In genomic region chr12:54385251-54385914, GRCh38 we compare ENCODE assay signal across 8 cellular contexts. TPM values are rescaled to one million over a fixed set of nuclear protein-coding genes. Genes with fewer than 3 reads are reported as not detected.
DNase-seq lines count a peak whose midpoint lies in the region; ATAC-seq and TF ChIP-seq lines count a peak whose summit lies in the region.
"Had no signal": no experiment of that assay in that cellular context is flagged by ENCODE, and none has a peak within 500 bp of the region (broad histone marks: within the 10 kb centered on the region; RNA-seq: fewer than 3 reads in every experiment).

No MANE protein-coding gene starts in this region.

- DNase-seq in NCI-H69 (lab: John Stamatoyannopoulos, UW) (peak; percentile 35), hypothalamus (lab: John Stamatoyannopoulos, UW) (peak in 26 of 51 donors; percentile 14 to 70 (median 40)), upper lobe of left lung (peak; percentile 36 to 58), HUDEP-2 (lab: John Stamatoyannopoulos, UW; ENCODE audit: unreplicated experiment in 76 of 76) (no peak), NCI-H1048 (lab: John Stamatoyannopoulos, UW) (no peak)
- no peak for DNase-seq in activated CD4-positive, alpha-beta T cell treated with anti-CD3 and anti-CD28 coated beads for 36 hours
- DNase-seq: activated CD8-positive, alpha-beta memory T cell treated with anti-CD3 and anti-CD28 coated beads, Interleukin-2, amount 10 ng/mL, durations not matched to agents 7 days and 5 days had no signal

- no peak for TF ChIP-seq EP300 in upper lobe of left lung (IDR thresholded peaks at IDR 0.05)

- no peaks in the 10 kb centered on the region for H3K9me3 ChIP-seq in upper lobe of left lung

- CTCF ChIA-PET in activated CD4-positive, alpha-beta T cell treated with anti-CD3 and anti-CD28 coated beads for 36 hours (lab: Charles Lee) = interaction anchor here (0.7 to 1.6 kb wide), 6 partner anchors 8 to 89 kb away, joined by 3 to 7 read pairs (median 3); partner anchors contain the start of gene COPZ1

- intact Hi-C loops in activated CD4-positive, alpha-beta T cell treated with anti-CD3 and anti-CD28 coated beads for 36 hours (cut with DNase I, micrococcal nuclease) = no loop called here

- WGBS in upper lobe of left lung, 2 donors = 66 to 77% methylated on average over 6 to 10 of the region's 10 CpGs

- H3K4me1 Mint-ChIP-seq in activated CD4-positive, alpha-beta T cell treated with anti-CD3 and anti-CD28 coated beads for 36 hours = peaks cover 9% of the 10 kb centered on the region

- ATAC-seq in GM21576 (IDR thresholded peaks at IDR 0.05; ENCODE audit: unreplicated experiment) (peak; percentile 64), upper lobe of left lung (ENCODE audit: low FRiP score in 2 of 2) (peak; percentile 13 to 55)
- no peak for ATAC-seq in activated CD4-positive, alpha-beta T cell treated with anti-CD3 and anti-CD28 coated beads for 36 hours
- ATAC-seq: activated CD8-positive, alpha-beta memory T cell treated with anti-CD3 and anti-CD28 coated beads, Interleukin-2, amount 10 ng/mL, durations not matched to agents 7 days and 5 days had no signal

- TF ChIP-seq POLR2A in upper lobe of left lung (IDR thresholded peaks at IDR 0.05) = peak in 1 of 4 donors; percentile 40

- H3K36me3 Mint-ChIP-seq in activated CD4-positive, alpha-beta T cell treated with anti-CD3 and anti-CD28 coated beads for 36 hours (ENCODE audit: low read depth) = no peaks in the 10 kb centered on the region
- H3K36me3 Mint-ChIP-seq: activated CD8-positive, alpha-beta memory T cell treated with anti-CD3 and anti-CD28 coated beads, Interleukin-2, amount 10 ng/mL, durations not matched to agents 7 days and 5 days had no signal

- H3K27ac Mint-ChIP-seq in activated CD4-positive, alpha-beta T cell treated with anti-CD3 and anti-CD28 coated beads for 36 hours = no peak overlapping the region
- H3K27ac Mint-ChIP-seq: activated CD8-positive, alpha-beta memory T cell treated with anti-CD3 and anti-CD28 coated beads, Interleukin-2, amount 10 ng/mL, durations not matched to agents 7 days and 5 days had no signal

- H3K27me3 Mint-ChIP-seq in activated CD4-positive, alpha-beta T cell treated with anti-CD3 and anti-CD28 coated beads for 36 hours = no peaks in the 10 kb centered on the region
- H3K27me3 Mint-ChIP-seq: activated CD8-positive, alpha-beta memory T cell treated with anti-CD3 and anti-CD28 coated beads, Interleukin-2, amount 10 ng/mL, durations not matched to agents 7 days and 5 days had no signal

- peak overlapping the region; percentile 59 to 77 (median 70) for H3K27ac ChIP-seq in upper lobe of left lung

- H3K4me3 Mint-ChIP-seq in activated CD4-positive, alpha-beta T cell treated with anti-CD3 and anti-CD28 coated beads for 36 hours = no peak overlapping the region
- H3K4me3 Mint-ChIP-seq: activated CD8-positive, alpha-beta memory T cell treated with anti-CD3 and anti-CD28 coated beads, Interleukin-2, amount 10 ng/mL, durations not matched to agents 7 days and 5 days had no signal

- POLR2A ChIA-PET in activated CD4-positive, alpha-beta T cell treated with anti-CD3 and anti-CD28 coated beads for 36 hours (lab: Charles Lee) = interaction anchor here (1.0 kb wide), 1 partner anchor 97 kb away, joined by 5 read pairs; no protein-coding TSS in a partner anchor

- H3K36me3 ChIP-seq in upper lobe of left lung = no peaks in the 10 kb centered on the region

- TF ChIP-seq CTCF in upper lobe of left lung (IDR thresholded peaks at IDR 0.05) = no peak

- H3K4me3 ChIP-seq in upper lobe of left lung = no peak overlapping the region

- H3K27me3 ChIP-seq in upper lobe of left lung = no peaks in the 10 kb centered on the region

- no peaks in the 10 kb centered on the region for H3K9me3 Mint-ChIP-seq in activated CD4-positive, alpha-beta T cell treated with anti-CD3 and anti-CD28 coated beads for 36 hours (ENCODE audit: low read depth)

- peaks cover 4 to 19% (median 19%) of the 10 kb centered on the region in 4 donors for H3K4me1 ChIP-seq in upper lobe of left lung

RNA-seq across cellular contexts. Expression of gene ZNF385A, which starts 0.8 kb away (rescaled TPM):
- 10 to 100 TPM; 18.5 to 43.8 (median 23.0) TPM for total RNA-seq in upper lobe of left lung
- total RNA-seq in activated CD4-positive, alpha-beta T cell treated with anti-CD3 and anti-CD28 coated beads for 36 hours = under 1 TPM; 0.73 to 0.74 TPM

RNA-seq across cellular contexts. Expression of gene GPR84, which starts 21.1 kb away (rescaled TPM):
- 1 to 10 TPM in 3 of 6 donors, under 1 TPM in 1, not detected in 2; 0.39 to 2.1 (median 1.1) TPM for total RNA-seq in upper lobe of left lung
- 1 to 10 TPM in 1 of 2 experiments, under 1 TPM in 1; 0.98 to 1.7 TPM for total RNA-seq in activated CD4-positive, alpha-beta T cell treated with anti-CD3 and anti-CD28 coated beads for 36 hours

RNA-seq across cellular contexts. Expression of gene ITGA5, which starts 33.7 kb away (rescaled TPM):
- 100 to 1,000 TPM in 2 of 6 donors, 10 to 100 TPM in 4; 48.3 to 146 (median 92.6) TPM for total RNA-seq in upper lobe of left lung
- total RNA-seq in activated CD4-positive, alpha-beta T cell treated with anti-CD3 and anti-CD28 coated beads for 36 hours = 10 to 100 TPM; 38.6 to 58.0 TPM

Comparison
In these comparisons a context has a peak if more than half of its experiments do, and no peak if none do; other contexts are left out.
1. DNase-seq: peak in NCI-H69 (single experiment), hypothalamus (26 of 51) and upper lobe of left lung (2 of 2); none in HUDEP-2 (0 of 76), NCI-H1048 (single experiment) and activated CD4-positive, alpha-beta T cell treated with anti-CD3 and anti-CD28 coated beads for 36 hours (single experiment).
2. RNA of gene ZNF385A, which starts 0.8 kb away (total RNA-seq): 18.5 to 43.8 TPM in upper lobe of left lung; 0.73 to 0.74 TPM in activated CD4-positive, alpha-beta T cell treated with anti-CD3 and anti-CD28 coated beads for 36 hours; every median in the first group is over 10 times any median in the second.